ENCODE assay signal across 6 cellular contexts in the genomic region with DNA sequence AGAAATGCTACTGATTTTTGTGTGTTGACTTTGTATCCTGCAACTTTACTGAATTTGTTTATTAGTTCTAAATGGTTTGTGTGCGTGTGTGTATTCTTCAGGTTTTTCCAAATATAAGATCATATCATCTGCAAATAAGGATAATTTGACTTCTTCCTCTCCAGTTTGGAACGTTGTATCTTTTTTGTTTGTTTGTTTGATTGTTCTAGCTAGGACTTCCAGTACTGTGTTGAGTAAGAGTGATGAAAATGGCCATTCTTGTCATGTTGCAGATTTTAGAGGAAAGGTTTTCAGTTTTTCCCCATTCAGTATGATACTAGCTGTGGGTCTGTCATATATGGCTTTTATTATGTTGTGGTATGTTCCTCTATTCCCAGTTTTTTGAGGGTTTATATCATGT.
DNase-seq lines count a peak whose midpoint lies in the region; TF ChIP-seq lines count a peak whose summit lies in the region.
"Not testable (repeated sequence)": the region's sequence is repeated elsewhere in the genome, so short reads cannot be mapped to it uniquely, and the experiment has no call there.

No MANE protein-coding gene starts in this region.

- not testable (repeated sequence) for H3K27me3 ChIP-seq in tibial artery

- H3K4me3 Mint-ChIP-seq in HFFc6; chondrocyte (ENCODE audit: unreplicated experiment); osteocyte (ENCODE audit: unreplicated experiment): not testable (repeated sequence)

- peak overlapping the region; percentile 0; the same call in 1 of the 2 replicates for H3K27ac Mint-ChIP-seq in HFFc6
- peak overlapping the region; percentile 13 for H3K27ac Mint-ChIP-seq in chondrocyte (ENCODE audit: unreplicated experiment)
- H3K27ac Mint-ChIP-seq in osteocyte (ENCODE audit: unreplicated experiment) = peak overlapping the region; percentile 39

- H3K9me3 ChIP-seq in tibial artery = not testable (repeated sequence)

- not testable (repeated sequence) for DNase-seq in HFFc6; chondrocyte (ENCODE audit: low spot score); osteocyte (ENCODE audit: extremely low spot score, unreplicated experiment); tibial artery

- H3K27me3 Mint-ChIP-seq in HFFc6 (ENCODE audit: insufficient read depth); chondrocyte (ENCODE audit: low read depth); osteocyte (ENCODE audit: unreplicated experiment): not testable (repeated sequence)

- intact Hi-C loops in tibial artery (cut with DNase I; ENCODE audit: low total_unique reads) = not testable (repeated sequence)

- H3K27ac ChIP-seq in 22Rv1 (peak overlapping the region; percentile 10; the same call in 1 of the 2 replicates), VCaP (peak overlapping the region; percentile 85), tibial artery (peak overlapping the region; percentile 20 to 77)

- peaks cover 0 to 78% (median 44%) of the 10 kb centered on the region in 4 donors for H3K4me1 ChIP-seq in tibial artery

- H3K36me3 Mint-ChIP-seq in HFFc6 (ENCODE audit: low read depth) (peaks cover 44% of the 10 kb centered on the region), chondrocyte (ENCODE audit: low read depth) (peaks cover 19% of the 10 kb centered on the region), osteocyte (ENCODE audit: unreplicated experiment) (peaks cover 28% of the 10 kb centered on the region)

- TF ChIP-seq CTCF in 22Rv1 (IDR thresholded peaks at IDR 0.05); HFFc6 (IDR thresholded peaks at IDR 0.05); VCaP (conservative IDR thresholded peaks at IDR 0.05); chondrocyte (IDR thresholded peaks at IDR 0.05); osteocyte (IDR thresholded peaks at IDR 0.05); tibial artery (IDR thresholded peaks at IDR 0.05): not testable (repeated sequence)

- H3K9me3 Mint-ChIP-seq in HFFc6 = not testable (repeated sequence)
- H3K9me3 Mint-ChIP-seq in chondrocyte (ENCODE audit: low read depth) (peaks cover 13% of the 10 kb centered on the region), osteocyte (ENCODE audit: unreplicated experiment) (peaks cover 13% of the 10 kb centered on the region)

- H3K4me3 ChIP-seq in tibial artery = not testable (repeated sequence)

- H3K36me3 ChIP-seq in tibial artery = not testable (repeated sequence)

- peaks cover 80% of the 10 kb centered on the region for H3K4me1 Mint-ChIP-seq in HFFc6 (ENCODE audit: low read depth)
- H3K4me1 Mint-ChIP-seq in chondrocyte (ENCODE audit: low read depth) = peaks cover 74% of the 10 kb centered on the region
- H3K4me1 Mint-ChIP-seq in osteocyte (ENCODE audit: unreplicated experiment) = peaks cover 75% of the 10 kb centered on the region

Comparison
In these comparisons a context has a peak if more than half of its experiments do, and no peak if none do; other contexts are left out.
1. H3K27ac ChIP-seq: peak in every context shown above with its lines; median percentile 85 in VCaP; 48 in tibial artery; 10 in 22Rv1.